1 cellular context compared by ENCODE assay signal in the genomic region with DNA sequence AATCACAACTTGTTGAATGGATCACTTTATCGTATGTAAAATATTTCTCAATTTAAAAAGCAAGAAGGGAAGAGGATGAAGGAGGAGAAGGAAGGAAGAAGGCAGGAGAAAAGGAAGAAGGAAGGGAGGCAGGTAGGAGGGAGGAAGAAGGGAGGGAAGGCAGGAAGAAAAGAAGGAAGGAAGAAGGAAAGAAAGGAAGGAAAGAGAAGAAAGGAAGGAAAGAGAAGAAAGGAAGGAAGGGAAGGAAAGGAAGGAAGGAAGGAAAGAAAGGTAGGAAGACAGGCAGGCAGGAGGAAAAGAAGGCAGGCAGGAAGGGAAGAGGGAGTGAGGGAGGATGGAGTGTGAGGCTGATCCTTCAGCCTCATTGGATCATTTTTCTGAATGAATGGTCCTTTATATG.
TF ChIP-seq lines count a peak whose summit lies in the region.

No MANE protein-coding gene starts in this region.

TF ChIP-seq in HEK293, 187 proteins besides CTCF, POLR2A, EP300 and RAD21:
- TF ChIP-seq ZNF280C (tag by site-specific recombination; IDR thresholded peaks at IDR 0.05) (no peak), PRDM1 (tag by site-specific recombination; IDR thresholded peaks at IDR 0.05) (0 out of 2 replicates have a peak, but pooled peaks have one; percentile 28), ZNF366 (tag by site-specific recombination; conservative IDR thresholded peaks at IDR 0.05) (peak; percentile 94)
TF ChIP-seq in HEK293: peak in this region for 2.
